In genomic region chr13:93248627-93249047, GRCh38 we compare ENCODE assay signal across 10 cellular contexts. TPM values are rescaled to one million over a fixed set of nuclear protein-coding genes. Genes with fewer than 3 reads are reported as not detected.
A peak's percentile ranks its signal among the peaks of the same experiment; 100 is the strongest.
DNase-seq lines count a peak whose midpoint lies in the region; ATAC-seq and TF ChIP-seq lines count a peak whose summit lies in the region.
"Had no signal": no experiment of that assay in that cellular context is flagged by ENCODE, and none has a peak within 500 bp of the region (broad histone marks: within the 10 kb centered on the region; RNA-seq: fewer than 3 reads in every experiment).

No MANE protein-coding gene starts in this region.

- 60% methylated on average over 8 of the region's 8 CpGs for WGBS in hepatocyte (ENCODE audit: low lambda C conversion rate, missing lambda C conversion rate)

- no peaks in the 10 kb centered on the region for H3K36me3 ChIP-seq in hepatocyte (replicated peaks; ENCODE audit: insufficient read depth, low read depth)

- peak overlapping the region; percentile 43 for H2AFZ ChIP-seq in hepatocyte

- TF ChIP-seq CTCF in 22Rv1 (IDR thresholded peaks at IDR 0.05): peak; percentile 71
- peak; percentile 51 for TF ChIP-seq CTCF in hepatocyte (IDR thresholded peaks at IDR 0.05; ENCODE audit: poor library complexity)

- H3K9me3 ChIP-seq in hepatocyte (ENCODE audit: low read depth): no peaks in the 10 kb centered on the region

- H3K4me1 ChIP-seq in hepatocyte (ENCODE audit: insufficient read depth): peaks cover 8% of the 10 kb centered on the region

- no peak for ATAC-seq in HG03108 (IDR thresholded peaks at IDR 0.05; ENCODE audit: unreplicated experiment)
- ATAC-seq in stimulated activated naive CD8-positive, alpha-beta T cell treated with anti-CD3 and anti-CD28 coated beads, Interleukin-15, Interleukin-2, amounts not matched to agents 100 U/mL and 50 U/mL, for 24 hours: no peak
- ATAC-seq in HG03139 (IDR thresholded peaks at IDR 0.05; ENCODE audit: unreplicated experiment): no peak
- ATAC-seq in HG02884 (IDR thresholded peaks at IDR 0.05; ENCODE audit: unreplicated experiment): no peak

- H3K4me3 ChIP-seq in hepatocyte: no peak overlapping the region

- H3K9me2 ChIP-seq in hepatocyte (replicated peaks; ENCODE audit: insufficient read depth): no peaks in the 10 kb centered on the region

- DNase-seq in HT1080 (ENCODE audit: low read depth) (peak; percentile 46), RPMI7951 (ENCODE audit: low read depth) (peak; percentile 65), hepatocyte (ENCODE audit: low spot score) (peak; percentile 75)
- DNase-seq in stimulated activated naive CD8-positive, alpha-beta T cell treated with anti-CD3 and anti-CD28 coated beads, Interleukin-15, Interleukin-2, amounts not matched to agents 100 U/mL and 50 U/mL, for 24 hours: no peak
- DNase-seq: activated CD4-positive, alpha-beta memory T cell treated with anti-CD3 and anti-CD28 coated beads for 36 hours; hippocampal formation had no signal

- H4K20me1 ChIP-seq in hepatocyte (ENCODE audit: insufficient read depth, poor library complexity, severe bottlenecking): no peaks in the 10 kb centered on the region

- H3K27me3 ChIP-seq in hepatocyte: no peaks in the 10 kb centered on the region

- peaks cover 96% of the 10 kb centered on the region for H3K79me2 ChIP-seq in hepatocyte

- H3K4me2 ChIP-seq in hepatocyte: peak overlapping the region; percentile 25

- H3K27ac ChIP-seq in 22Rv1 (peak overlapping the region; percentile 12; the same call in 1 of the 2 replicates), hepatocyte (peak overlapping the region; percentile 64)

RNA-seq across cellular contexts. Expression of gene GPC6, which starts 22.0 kb away (rescaled TPM):
- total RNA-seq in HT1080 (2014; rRNA removed; shearing (Covaris generic)): 4.7 and 9.0 TPM in 2 replicates
- polyA plus RNA-seq in HT1080 (2015; cell fraction: cytosol; rRNA removed): 7.2 and 11.2 TPM in 2 replicates
- polyA plus RNA-seq in HT1080 (2015; cell fraction: nucleus; rRNA removed): 18.4 and 20.0 TPM in 2 replicates
- under 0.01 and 0.20 TPM in 2 replicates for total RNA-seq in RPMI7951 (2014; rRNA removed; shearing (Covaris generic))
- total RNA-seq in hepatocyte: 80.9 and 92.8 TPM in 2 replicates
- polyA plus RNA-seq in hepatocyte: 25.8 and 26.0 TPM in 2 replicates
- total RNA-seq: activated CD4-positive, alpha-beta memory T cell treated with anti-CD3 and anti-CD28 coated beads for 36 hours had no signal
